Comparison of ENCODE assay signal across 25 cellular contexts in the genomic region with DNA sequence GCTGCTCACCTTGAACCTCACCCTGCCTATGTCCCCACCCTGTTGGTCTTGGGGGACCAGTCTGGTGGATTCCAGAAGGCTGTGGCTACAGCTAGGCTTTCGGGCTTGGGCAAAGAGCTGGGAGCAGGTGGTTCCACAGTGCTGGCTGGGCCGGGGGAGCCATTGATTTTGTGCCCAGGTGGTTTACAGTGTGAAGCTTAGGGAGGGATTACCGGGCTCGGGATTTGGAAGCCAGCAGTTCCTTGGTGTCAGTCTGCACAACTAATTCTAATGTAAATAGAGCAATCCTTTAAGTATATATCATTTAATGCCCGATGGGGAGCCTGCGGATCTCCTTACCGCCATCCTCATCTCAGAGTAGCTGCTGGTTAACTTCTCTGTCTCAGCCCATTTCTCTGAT. TPM values are rescaled to one million over a fixed set of nuclear protein-coding genes. Genes with fewer than 3 reads are reported as not detected.
"Had no signal": no experiment of that assay in that cellular context is flagged by ENCODE, and none has a peak within 500 bp of the region (broad histone marks: within the 10 kb centered on the region; RNA-seq: fewer than 3 reads in every experiment).

No MANE protein-coding gene starts in this region.

- H3K27ac ChIP-seq: colonic mucosa, esophagus muscularis mucosa, foreskin keratinocyte, gastroesophageal sphincter, heart left ventricle, hepatocyte, left lung, lower lobe of right lung had no signal

- H2AFZ ChIP-seq: hepatocyte had no signal

- ATAC-seq: foreskin keratinocyte, gastroesophageal sphincter, heart left ventricle, left cardiac atrium, left lung, left ventricle myocardium superior had no signal

- H3K79me2 ChIP-seq: hepatocyte had no signal

- H3K4me1 Mint-ChIP-seq: immature natural killer cell had no signal

- H3K9me3 Mint-ChIP-seq: dendritic cell treated with granulocyte-macrophage colony-stimulating factor and Interleukin-4, amounts not matched to agents 40 ng/mL and 50 ng/mL, for 4 days; immature natural killer cell had no signal

- H3K27ac Mint-ChIP-seq: dendritic cell treated with granulocyte-macrophage colony-stimulating factor and Interleukin-4, amounts not matched to agents 40 ng/mL and 50 ng/mL, for 4 days; immature natural killer cell had no signal

- H3K4me2 ChIP-seq: hepatocyte had no signal

- H3K36me3 Mint-ChIP-seq: immature natural killer cell had no signal

- H3K36me3 ChIP-seq: colonic mucosa, esophagus muscularis mucosa, gastroesophageal sphincter, heart left ventricle, left lung, lower lobe of right lung had no signal

- H3K4me1 ChIP-seq: colonic mucosa, foreskin keratinocyte, lower lobe of right lung had no signal

- H3K4me3 Mint-ChIP-seq: dendritic cell treated with granulocyte-macrophage colony-stimulating factor and Interleukin-4, amounts not matched to agents 40 ng/mL and 50 ng/mL, for 4 days; immature natural killer cell had no signal

- DNase-seq: colonic mucosa; cortex of kidney; dorsolateral prefrontal cortex; effector CD4-positive, alpha-beta T cell; effector memory CD4-positive, alpha-beta T cell; foreskin keratinocyte; heart left ventricle; hypothalamus; immature natural killer cell; islet precursor cell; kidney; kidney glomerular epithelial cell; left cardiac atrium; left lung; left ventricle myocardium superior; lower lobe of right lung; mesendoderm; midbrain had no signal

- H3K9me3 ChIP-seq: colonic mucosa, left lung, lower lobe of right lung had no signal

- H3K27me3 ChIP-seq: colonic mucosa, foreskin keratinocyte, heart left ventricle, hepatocyte had no signal

- H3K4me3 ChIP-seq: colonic mucosa, dorsolateral prefrontal cortex, esophagus muscularis mucosa, gastroesophageal sphincter, heart left ventricle, hepatocyte, left lung, lower lobe of right lung had no signal

RNA-seq across cellular contexts. Expression of a gene that starts 38.2 kb away (rescaled TPM):
- total RNA-seq: endothelial cell of umbilical vein, lung microvascular endothelial cell, mononuclear cell had no signal
